In genomic region chr3:52245322-52246263, GRCh38 we compare ENCODE assay signal across 8 cellular contexts. TPM values are rescaled to one million over a fixed set of nuclear protein-coding genes. Genes with fewer than 3 reads are reported as not detected.
DNase-seq lines count a peak whose midpoint lies in the region; ATAC-seq and TF ChIP-seq lines count a peak whose summit lies in the region.

PPM1M (plus strand) TSS chr3:52245759; CDS start chr3:52245825, 66 bp downstream.

- peak within 1 kb of the TSS; percentile 88 for H3K4me3 Mint-ChIP-seq in activated T-cell treated with anti-CD3 and anti-CD28 coated beads, Interleukin-2, amount 50 U/mL, for 4 hours

- H3K4me1 ChIP-seq in muscle layer of duodenum (ENCODE audit: control insufficient read depth in 1 of 2, insufficient read depth in 2 of 2, low read length in 2 of 2) (peaks cover 9 to 13% of the 10 kb centered on the region in 2 donors), transverse colon (peaks cover 0 to 23% (median 11%) of the 10 kb centered on the region in 4 donors)

- H3K36me3 ChIP-seq in muscle layer of duodenum (ENCODE audit: control insufficient read depth in 1 of 2, insufficient read depth in 2 of 2, low read length in 2 of 2) (peaks cover 17 to 18% of the 10 kb centered on the region in 2 donors), transverse colon (no peaks in the 10 kb centered on the region)

- no peak for TF ChIP-seq EP300 in transverse colon (IDR thresholded peaks at IDR 0.05; ENCODE audit: low read depth)

- no peaks in the 10 kb centered on the region for H3K9me3 Mint-ChIP-seq in activated T-cell treated with anti-CD3 and anti-CD28 coated beads, Interleukin-2, amount 50 U/mL, for 4 hours

- peak; percentile 55 to 62 for ATAC-seq in activated T-cell treated with anti-CD3 and anti-CD28 coated beads, Interleukin-2, amount 50 U/mL, for 4 hours
- ATAC-seq in esophagus mucosa (peak; percentile 10), HG03571 (IDR thresholded peaks at IDR 0.05; ENCODE audit: unreplicated experiment) (no peak)

- in situ Hi-C loops in transverse colon (cut with MboI; ENCODE audit: low pct_ligation_motif_present in 1 of 4, low pct_unique_long_range_greater_than_20kb in 1 of 4, low sequenced_read_pairs in 3 of 4), result loop anchor here in 2 of 4 donors (25.0 kb wide), 1 partner anchor 92 kb away; no protein-coding TSS in a partner anchor

- intact Hi-C loops in transverse colon (cut with DNase I; ENCODE audit: low total_unique reads), result loop anchor here (1.0 kb wide), 1 partner anchor 38 kb away; no protein-coding TSS in a partner anchor

- WGBS in transverse colon (ENCODE audit: low coverage in 1 of 2), 2 donors, result 7% methylated on average over 27 of the region's 98 CpGs; no CpG with 5 or more reads in 1 of the 2 donors

- H3K27me3 Mint-ChIP-seq in activated T-cell treated with anti-CD3 and anti-CD28 coated beads, Interleukin-2, amount 50 U/mL, for 4 hours (ENCODE audit: low read depth), result no peaks in the 10 kb centered on the region

- H3K9me3 ChIP-seq in muscle layer of duodenum (ENCODE audit: control insufficient read depth in 1 of 2, low read length in 2 of 2) (no peaks in the 10 kb centered on the region), transverse colon (no peaks in the 10 kb centered on the region)

- no peak for TF ChIP-seq POLR2A in transverse colon (IDR thresholded peaks at IDR 0.05)

- H3K4me3 ChIP-seq in muscle layer of duodenum (ENCODE audit: low read depth in 1 of 2, low read length in 2 of 2), result peak within 1 kb of the TSS; percentile 62 to 66
- peak within 1 kb of the TSS; percentile 33 to 62 (median 50) for H3K4me3 ChIP-seq in transverse colon

- peaks cover 29% of the 10 kb centered on the region for H3K36me3 Mint-ChIP-seq in activated T-cell treated with anti-CD3 and anti-CD28 coated beads, Interleukin-2, amount 50 U/mL, for 4 hours (ENCODE audit: insufficient read depth)

- no peak for TF ChIP-seq CTCF in transverse colon (IDR thresholded peaks at IDR 0.05)

- peak; percentile 63 for DNase-seq in DMS 273 (lab: John Stamatoyannopoulos, UW; ENCODE audit: unreplicated experiment)
- DNase-seq in DMS 273 treated with DMSO at 0.1 percent for 48 hours (lab: John Stamatoyannopoulos, UW), result no peak
- DNase-seq in M059J (ENCODE audit: low read depth), result peak; percentile 39
- DNase-seq in activated T-cell treated with anti-CD3 and anti-CD28 coated beads, Interleukin-2, amount 50 U/mL, for 4 hours, result peak; percentile 34
- DNase-seq in transverse colon, result peak; percentile 67

- H3K27ac ChIP-seq in muscle layer of duodenum (ENCODE audit: low read length) (peak within 1 kb of the TSS; percentile 78), transverse colon (peak within 1 kb of the TSS; percentile 83 to 92 (median 85))

- H3K27me3 ChIP-seq in muscle layer of duodenum (ENCODE audit: low read depth, low read length) (no peaks in the 10 kb centered on the region), transverse colon (no peaks in the 10 kb centered on the region)

- H3K4me1 Mint-ChIP-seq in activated T-cell treated with anti-CD3 and anti-CD28 coated beads, Interleukin-2, amount 50 U/mL, for 4 hours (ENCODE audit: low read depth), result peaks cover 79% of the 10 kb centered on the region

RNA-seq across cellular contexts. Expression of gene PPM1M, which starts in this region (rescaled TPM):
- 1.9 and 4.6 TPM in 2 replicates for total RNA-seq in M059J (2014; rRNA removed; shearing (Covaris generic))
- 10 to 100 TPM; 26.6 to 40.0 (median 39.7) TPM for total RNA-seq in activated T-cell treated with anti-CD3 and anti-CD28 coated beads, Interleukin-2, amount 50 U/mL, for 4 hours
- 9.5 TPM for total RNA-seq in esophagus mucosa
- 1 to 10 TPM; 2.0 to 8.4 (median 6.2) TPM for total RNA-seq in transverse colon
